ENCODE assay signal across 1 cellular context in genomic region chr4:162510115-162510514, GRCh38.
TF ChIP-seq lines count a peak whose summit lies in the region.

No MANE protein-coding gene starts in this region.

TF ChIP-seq in neural cell, 6 proteins besides CTCF, POLR2A, EP300 and RAD21 (continued from another document):
- TF ChIP-seq TAF1 (IDR thresholded peaks at IDR 0.05; ENCODE audit: low read depth), result no peak
- no peak for TF ChIP-seq MXI1 (conservative IDR thresholded peaks at IDR 0.05; ENCODE audit: poor library complexity, severe bottlenecking)
- no peak for TF ChIP-seq EZH2 (IDR thresholded peaks at IDR 0.05; ENCODE audit: borderline replicate concordance, insufficient read depth, low read length, poor library complexity, severe bottlenecking)
